ENCODE assay signal across 27 cellular contexts in the genomic region with DNA sequence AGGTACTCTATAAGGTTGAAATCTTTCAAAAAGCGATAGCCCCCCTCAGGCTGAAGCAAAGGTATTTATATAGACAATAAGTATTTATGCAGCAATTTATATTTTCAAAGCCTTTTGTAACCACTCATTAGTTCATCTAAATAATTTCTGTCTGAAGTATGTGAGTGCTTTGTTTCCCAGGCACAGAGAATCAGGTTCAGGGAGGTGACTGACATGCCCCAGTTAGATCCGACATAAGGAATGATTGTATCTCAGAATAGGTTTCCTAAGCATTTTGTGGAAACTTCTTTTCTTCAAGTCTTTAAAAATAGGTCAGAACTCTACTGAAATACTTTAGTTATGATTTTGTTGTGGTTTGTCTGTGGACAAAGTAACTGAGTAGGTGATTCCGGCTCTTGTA.
"Had no signal": no experiment of that assay in that cellular context is flagged by ENCODE, and none has a peak within 500 bp of the region (broad histone marks: within the 10 kb centered on the region; RNA-seq: fewer than 3 reads in every experiment).

No MANE protein-coding gene starts in this region.

- H3K27me3 Mint-ChIP-seq: stimulated activated memory B cell treated with anti-CD40 and anti-IgM and Interleukin-4, amounts not matched to agents 10 μg/mL and 1 μg/mL and 100 μg/mL, for 72 hours; stimulated activated naive CD8-positive, alpha-beta T cell treated with anti-CD3 and anti-CD28 coated beads, Interleukin-15, amount 100 ng/mL, for 72 hours had no signal

- H3K4me1 Mint-ChIP-seq: stimulated activated effector memory CD8-positive, alpha-beta T cell treated with anti-CD3 and anti-CD28 coated beads, Interleukin-12 subunit alpha, Interleukin-12 subunit beta, amount 100 ng/mL, for 72 hours; stimulated activated memory B cell treated with anti-CD40 and anti-IgM and Interleukin-4, amounts not matched to agents 10 μg/mL and 1 μg/mL and 100 μg/mL, for 72 hours had no signal

- H3K4me3 Mint-ChIP-seq: stimulated activated effector memory CD8-positive, alpha-beta T cell treated with anti-CD3 and anti-CD28 coated beads, Interleukin-12 subunit alpha, Interleukin-12 subunit beta, amount 100 ng/mL, for 72 hours; stimulated activated memory B cell treated with anti-CD40 and anti-IgM and Interleukin-4, amounts not matched to agents 10 μg/mL and 1 μg/mL and 100 μg/mL, for 72 hours; stimulated activated naive B cell treated with anti-CD40 and anti-IgM and Interleukin-4, amounts not matched to agents 10 μg/mL and 1 μg/mL and 100 μg/mL, for 72 hours; stimulated activated naive CD8-positive, alpha-beta T cell treated with anti-CD3 and anti-CD28 coated beads, Interleukin-15, amount 100 ng/mL, for 72 hours; stimulated activated naive CD8-positive, alpha-beta T cell treated with anti-CD3 and anti-CD28 coated beads, Interleukin-15, Interleukin-2, amounts not matched to agents 100 ng/mL and 50 ng/mL, for 24 hours; type B pancreatic cell had no signal

- H3K4me1 ChIP-seq: thyroid gland, tibial artery, upper lobe of right lung, uterus, vagina had no signal

- ATAC-seq: stimulated activated effector memory CD8-positive, alpha-beta T cell treated with anti-CD3 and anti-CD28 coated beads, Interleukin-12 subunit alpha, Interleukin-12 subunit beta, amount 100 ng/mL, for 72 hours; stimulated activated memory B cell treated with anti-CD40 and anti-IgM and Interleukin-4, amounts not matched to agents 10 μg/mL and 1 μg/mL and 100 μg/mL, for 72 hours; stimulated activated naive B cell treated with anti-CD40 and anti-IgM and Interleukin-4, amounts not matched to agents 10 μg/mL and 1 μg/mL and 100 μg/mL, for 72 hours; stimulated activated naive CD8-positive, alpha-beta T cell treated with anti-CD3 and anti-CD28 coated beads, Interleukin-15, amount 100 ng/mL, for 72 hours; stimulated activated naive CD8-positive, alpha-beta T cell treated with anti-CD3 and anti-CD28 coated beads, Interleukin-15, Interleukin-2, amounts not matched to agents 100 U/mL and 50 U/mL, for 24 hours; upper lobe of right lung had no signal

- H3K27me3 ChIP-seq: stomach, testis, thyroid gland, tibial nerve, transverse colon, uterus, vagina had no signal

- H3K27ac ChIP-seq: stomach, suprapubic skin, testis, thoracic aorta, thyroid gland, tibial artery, tibial nerve, transverse colon, upper lobe of right lung, uterus, vagina had no signal

- H3K36me3 Mint-ChIP-seq: stimulated activated effector memory CD8-positive, alpha-beta T cell treated with anti-CD3 and anti-CD28 coated beads, Interleukin-12 subunit alpha, Interleukin-12 subunit beta, amount 100 ng/mL, for 72 hours; stimulated activated memory B cell treated with anti-CD40 and anti-IgM and Interleukin-4, amounts not matched to agents 10 μg/mL and 1 μg/mL and 100 μg/mL, for 72 hours; stimulated activated naive B cell treated with anti-CD40 and anti-IgM and Interleukin-4, amounts not matched to agents 10 μg/mL and 1 μg/mL and 100 μg/mL, for 72 hours; type B pancreatic cell had no signal

- DNase-seq: stimulated activated CD4-positive, alpha-beta T cell treated with anti-CD3 and anti-CD28 coated beads, Interleukin-2, amount 100 ng/mL, for 48 hours; stimulated activated CD4-positive, alpha-beta T cell treated with anti-CD3 and anti-CD28 coated beads, Interleukin-4, amount 100 ng/mL, for 1 hour; stimulated activated CD4-positive, alpha-beta T cell treated with anti-CD3 and anti-CD28 coated beads, Interleukin-4, amount 100 ng/mL, for 24 hours; stimulated activated CD4-positive, alpha-beta T cell treated with anti-CD3 and anti-CD28 coated beads, Interleukin-4, amount 100 ng/mL, for 4 hours; stimulated activated CD8-positive, alpha-beta memory T cell treated with anti-CD3 and anti-CD28 coated beads, Interleukin-4, amount 100 ng/mL, for 48 hours; stimulated activated naive B cell treated with anti-CD40 and anti-IgM and Interleukin-4, amounts not matched to agents 10 μg/mL and 1 μg/mL and 100 μg/mL, for 72 hours; stimulated activated naive CD4-positive, alpha-beta T cell; stimulated activated naive CD4-positive, alpha-beta T cell treated with Interleukin-2 at 50 U/mL for 16 hours; stimulated activated naive CD8-positive, alpha-beta T cell treated with anti-CD3 and anti-CD28 coated beads, Interleukin-15, amount 100 ng/mL, for 72 hours; stimulated activated naive CD8-positive, alpha-beta T cell treated with anti-CD3 and anti-CD28 coated beads, Interleukin-15, Interleukin-2, amounts not matched to agents 100 U/mL and 50 U/mL, for 24 hours; stomach; substantia nigra; testis; thyroid gland; tibial artery; transverse colon; trophoblast cell; upper lobe of right lung; uterus had no signal

- H3K9me3 Mint-ChIP-seq: type B pancreatic cell had no signal

- H3K9me3 ChIP-seq: stomach, suprapubic skin, testis, thoracic aorta, thyroid gland, tibial artery, transverse colon, upper lobe of right lung, uterus, vagina had no signal

- H3K4me3 ChIP-seq: stomach, suprapubic skin, testis, thoracic aorta, thyroid gland, tibial artery, tibial nerve, transverse colon, upper lobe of right lung, uterus, vagina had no signal

- H3K36me3 ChIP-seq: stomach, suprapubic skin, thoracic aorta, thyroid gland, tibial artery, tibial nerve, transverse colon, upper lobe of right lung, uterus, vagina had no signal

- H3K27ac Mint-ChIP-seq: stimulated activated effector memory CD8-positive, alpha-beta T cell treated with anti-CD3 and anti-CD28 coated beads, Interleukin-12 subunit alpha, Interleukin-12 subunit beta, amount 100 ng/mL, for 72 hours; stimulated activated memory B cell treated with anti-CD40 and anti-IgM and Interleukin-4, amounts not matched to agents 10 μg/mL and 1 μg/mL and 100 μg/mL, for 72 hours; stimulated activated naive B cell treated with anti-CD40 and anti-IgM and Interleukin-4, amounts not matched to agents 10 μg/mL and 1 μg/mL and 100 μg/mL, for 72 hours; stimulated activated naive CD8-positive, alpha-beta T cell treated with anti-CD3 and anti-CD28 coated beads, Interleukin-15, amount 100 ng/mL, for 72 hours; stimulated activated naive CD8-positive, alpha-beta T cell treated with anti-CD3 and anti-CD28 coated beads, Interleukin-15, Interleukin-2, amounts not matched to agents 100 ng/mL and 50 ng/mL, for 24 hours; type B pancreatic cell had no signal
